28 cellular contexts compared by ENCODE assay signal in the genomic region with DNA sequence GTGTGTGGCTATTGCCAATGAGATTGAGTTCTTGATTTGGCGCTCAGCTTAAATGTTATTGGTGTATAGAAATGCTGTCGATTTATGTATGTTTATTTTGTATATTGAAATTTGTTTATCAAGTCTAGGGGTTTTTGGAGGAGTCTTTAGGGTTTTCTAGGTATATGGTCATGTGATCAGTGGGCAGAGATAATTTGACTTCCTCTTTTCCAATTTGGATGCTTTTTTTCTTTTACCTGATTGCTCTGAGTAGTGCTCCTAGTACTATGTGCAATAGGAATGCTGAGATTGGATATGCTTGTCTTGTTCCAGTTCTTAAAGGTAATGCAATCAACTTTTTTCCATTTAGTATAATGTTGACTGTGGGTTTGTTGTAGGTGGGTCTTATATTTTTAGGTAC.
"Had no signal": no experiment of that assay in that cellular context is flagged by ENCODE, and none has a peak within 500 bp of the region (broad histone marks: within the 10 kb centered on the region; RNA-seq: fewer than 3 reads in every experiment).

No MANE protein-coding gene starts in this region.

- H3K36me3 Mint-ChIP-seq: naive thymus-derived CD4-positive, alpha-beta T cell; stimulated activated effector memory CD8-positive, alpha-beta T cell treated with anti-CD3 and anti-CD28 coated beads, Interleukin-12 subunit alpha, Interleukin-12 subunit beta, amount 100 ng/mL, for 72 hours had no signal

- FAIRE-seq: kidney, pancreas, urothelium cell line had no signal

- H3K4me3 Mint-ChIP-seq: naive thymus-derived CD4-positive, alpha-beta T cell; nephron; neural crest cell; stimulated activated effector memory CD8-positive, alpha-beta T cell treated with anti-CD3 and anti-CD28 coated beads, Interleukin-12 subunit alpha, Interleukin-12 subunit beta, amount 100 ng/mL, for 72 hours; stimulated activated naive CD8-positive, alpha-beta T cell treated with anti-CD3 and anti-CD28 coated beads, Interleukin-15, Interleukin-2, amounts not matched to agents 100 ng/mL and 50 ng/mL, for 24 hours had no signal

- H3K27ac Mint-ChIP-seq: naive thymus-derived CD4-positive, alpha-beta T cell; nephron; stimulated activated effector memory CD8-positive, alpha-beta T cell treated with anti-CD3 and anti-CD28 coated beads, Interleukin-12 subunit alpha, Interleukin-12 subunit beta, amount 100 ng/mL, for 72 hours; stimulated activated naive CD8-positive, alpha-beta T cell treated with anti-CD3 and anti-CD28 coated beads, Interleukin-15, Interleukin-2, amounts not matched to agents 100 ng/mL and 50 ng/mL, for 24 hours had no signal

- H3K4me1 Mint-ChIP-seq: nephron, neural crest cell had no signal

- H3K4me1 ChIP-seq: left lung, lower lobe of right lung, pancreas, prostate gland, spleen, suprapubic skin, tibial artery, upper lobe of right lung had no signal

- H3K36me3 ChIP-seq: left lung, lower lobe of right lung, pancreas, prostate gland, spleen, suprapubic skin, thoracic aorta, tibial artery, upper lobe of right lung had no signal

- ATAC-seq: left colon; lower lobe of right lung; mucosa of descending colon; naive thymus-derived CD4-positive, alpha-beta T cell; pancreas; right cardiac atrium; sciatic nerve; stimulated activated effector memory CD8-positive, alpha-beta T cell treated with anti-CD3 and anti-CD28 coated beads, Interleukin-12 subunit alpha, Interleukin-12 subunit beta, amount 100 ng/mL, for 72 hours; upper lobe of right lung had no signal

- H3K9me3 ChIP-seq: lower lobe of right lung, mucosa of descending colon, pancreas, prostate gland, upper lobe of right lung had no signal

- H3K27ac ChIP-seq: left lung, lower lobe of right lung, pancreas, prostate gland, skin epidermis, spleen, suprapubic skin, thoracic aorta, tibial artery, upper lobe of right lung had no signal

- DNase-seq: hippocampal formation; kidney; left colon; left lung; lower lobe of right lung; midbrain; mucosa of descending colon; naive thymus-derived CD4-positive, alpha-beta T cell; nucleus accumbens; pancreas; posterior cingulate gyrus; retina; right cardiac atrium; spleen; stimulated activated CD4-positive, alpha-beta T cell treated with anti-CD3 and anti-CD28 coated beads, Interleukin-4, amount 100 ng/mL, for 24 hours; stimulated activated naive CD4-positive, alpha-beta T cell; tibial artery; upper lobe of right lung had no signal

- H3K4me3 ChIP-seq: left lung, lower lobe of right lung, mucosa of descending colon, pancreas, prostate gland, skin epidermis, spleen, suprapubic skin, thoracic aorta, tibial artery, upper lobe of right lung had no signal

- H3K27me3 ChIP-seq: left lung, pancreas, spleen, suprapubic skin, tibial artery, upper lobe of right lung had no signal
